ENCODE assay signal across 12 cellular contexts in genomic region chr5:168123853-168124528, GRCh38.
DNase-seq lines count a peak whose midpoint lies in the region; ATAC-seq and TF ChIP-seq lines count a peak whose summit lies in the region.
"Had no signal": no experiment of that assay in that cellular context is flagged by ENCODE, and none has a peak within 500 bp of the region (broad histone marks: within the 10 kb centered on the region; RNA-seq: fewer than 3 reads in every experiment).

No MANE protein-coding gene starts in this region.

- no peak overlapping the region for H3K27ac Mint-ChIP-seq in stimulated activated memory B cell treated with anti-CD40 and anti-IgM and Interleukin-4, amounts not matched to agents 10 μg/mL and 1 μg/mL and 100 μg/mL, for 72 hours

- H3K4me1 ChIP-seq in foreskin keratinocyte, result peaks cover 8% of the 10 kb centered on the region

- peaks cover 5% of the 10 kb centered on the region for H3K9me3 Mint-ChIP-seq in stimulated activated memory B cell treated with anti-CD40 and anti-IgM and Interleukin-4, amounts not matched to agents 10 μg/mL and 1 μg/mL and 100 μg/mL, for 72 hours

- no peaks in the 10 kb centered on the region for H3K36me3 Mint-ChIP-seq in stimulated activated memory B cell treated with anti-CD40 and anti-IgM and Interleukin-4, amounts not matched to agents 10 μg/mL and 1 μg/mL and 100 μg/mL, for 72 hours

- DNase-seq in activated CD4-positive, CD25-positive, alpha-beta regulatory T cell (lab: John Stamatoyannopoulos, UW), result no peak
- peak; percentile 6 to 18 for DNase-seq in foreskin keratinocyte
- DNase-seq in DMS114 treated with DMSO at 0.1 percent for 48 hours (lab: John Stamatoyannopoulos, UW; ENCODE audit: unreplicated experiment), result no peak
- DNase-seq in NCI-H2227 treated with DMSO at 0.1 percent for 48 hours (lab: John Stamatoyannopoulos, UW), result no peak
- DNase-seq: activated effector memory CD4-positive, alpha-beta T cell treated with anti-CD3 and anti-CD28 coated beads, Interleukin-2, amount 50 U/mL, for 16 hours; NCI-H510A treated with DMSO at 0.1 percent for 48 hours; stimulated activated CD4-positive, alpha-beta T cell treated with anti-CD3 and anti-CD28 coated beads, Interleukin-2, amount 100 ng/mL, for 24 hours; tibial artery had no signal

- no peak for TF ChIP-seq CTCF in foreskin keratinocyte (conservative IDR thresholded peaks at IDR 0.05)

- no peaks in the 10 kb centered on the region for H3K4me1 Mint-ChIP-seq in stimulated activated memory B cell treated with anti-CD40 and anti-IgM and Interleukin-4, amounts not matched to agents 10 μg/mL and 1 μg/mL and 100 μg/mL, for 72 hours

- no peak overlapping the region for H3K4me3 Mint-ChIP-seq in stimulated activated memory B cell treated with anti-CD40 and anti-IgM and Interleukin-4, amounts not matched to agents 10 μg/mL and 1 μg/mL and 100 μg/mL, for 72 hours

- no peaks in the 10 kb centered on the region for H3K27me3 ChIP-seq in foreskin keratinocyte

- no peak overlapping the region for H3K27ac ChIP-seq in foreskin keratinocyte
- H3K27ac ChIP-seq: tibial artery had no signal

- H3K27me3 Mint-ChIP-seq in stimulated activated memory B cell treated with anti-CD40 and anti-IgM and Interleukin-4, amounts not matched to agents 10 μg/mL and 1 μg/mL and 100 μg/mL, for 72 hours, result no peaks in the 10 kb centered on the region

- ATAC-seq in activated CD4-positive, CD25-positive, alpha-beta regulatory T cell treated with anti-CD3 and anti-CD28 coated beads, Interleukin-2, amount 50 U/mL, for 24 hours, result peak; percentile 49 to 60
- ATAC-seq in GM21529 (IDR thresholded peaks at IDR 0.05; ENCODE audit: unreplicated experiment) (peak; percentile 96), HG03196 (IDR thresholded peaks at IDR 0.05; ENCODE audit: unreplicated experiment) (peak; percentile 95), foreskin keratinocyte (peak; percentile 44)
- no peak for ATAC-seq in stimulated activated memory B cell treated with anti-CD40 and anti-IgM and Interleukin-4, amounts not matched to agents 10 μg/mL and 1 μg/mL and 100 μg/mL, for 72 hours

Comparison
In these comparisons a context has a peak if more than half of its experiments do, and no peak if none do; other contexts are left out.
1. DNase-seq: peak in foreskin keratinocyte (2 of 2); none in activated CD4-positive, CD25-positive, alpha-beta regulatory T cell (0 of 4), DMS114 treated with DMSO at 0.1 percent for 48 hours (single experiment) and NCI-H2227 treated with DMSO at 0.1 percent for 48 hours (single experiment).